8 cellular contexts compared by ENCODE assay signal in genomic region chr16:2912330-2913199, GRCh38. TPM values are rescaled to one million over a fixed set of nuclear protein-coding genes. Genes with fewer than 3 reads are reported as not detected.
DNase-seq lines count a peak whose midpoint lies in the region; ATAC-seq and TF ChIP-seq lines count a peak whose summit lies in the region.

No MANE protein-coding gene starts in this region.

- H3K27ac ChIP-seq in AG04450 (ENCODE audit: low read depth, low read length) (peak overlapping the region; percentile 91), HUES6 (ENCODE audit: low read depth, low read length) (no peak overlapping the region)

- peaks cover 6% of the 10 kb centered on the region; the same call in 1 of the 2 replicates for H3K4me1 ChIP-seq in HUES6 (ENCODE audit: control insufficient read depth, insufficient read depth, low read length)

- peaks cover 9% of the 10 kb centered on the region for H3K36me3 ChIP-seq in HUES6 (ENCODE audit: control insufficient read depth, insufficient read depth, low read length)

- peak overlapping the region; percentile 81 for H3K4me3 Mint-ChIP-seq in activated CD4-positive, alpha-beta T cell treated with anti-CD3 and anti-CD28 coated beads for 36 hours

- H3K36me3 Mint-ChIP-seq in activated CD4-positive, alpha-beta T cell treated with anti-CD3 and anti-CD28 coated beads for 36 hours (ENCODE audit: low read depth): peaks cover 8% of the 10 kb centered on the region

- peak overlapping the region; percentile 64 for H3K27ac Mint-ChIP-seq in activated CD4-positive, alpha-beta T cell treated with anti-CD3 and anti-CD28 coated beads for 36 hours

- peak; percentile 17 for ATAC-seq in GM19324 (IDR thresholded peaks at IDR 0.05; ENCODE audit: low FRiP score, unreplicated experiment)
- ATAC-seq in activated CD4-positive, alpha-beta T cell treated with anti-CD3 and anti-CD28 coated beads for 36 hours: peak; percentile 23

- peaks cover 27% of the 10 kb centered on the region for H3K4me1 Mint-ChIP-seq in activated CD4-positive, alpha-beta T cell treated with anti-CD3 and anti-CD28 coated beads for 36 hours

- H3K27me3 ChIP-seq in AG04450 (ENCODE audit: control insufficient read depth, insufficient read depth, low read length) (no peaks in the 10 kb centered on the region), HUES6 (ENCODE audit: control insufficient read depth, insufficient read depth, low read length) (peaks cover 10% of the 10 kb centered on the region)

- H3K9me3 ChIP-seq in AG04450 (ENCODE audit: control insufficient read depth, insufficient read depth, low read length): no peaks in the 10 kb centered on the region
- no peaks in the 10 kb centered on the region for H3K9me3 ChIP-seq in HUES6 (ENCODE audit: control insufficient read depth, insufficient read depth, low read depth, low read length)

- CTCF ChIA-PET in AG04450 (lab: Charles Lee): interaction anchor here (1.2 to 3.2 kb wide), 4 partner anchors 8 to 74 kb away, joined by 4 to 12 read pairs (median 8); no protein-coding TSS in a partner anchor
- CTCF ChIA-PET in activated CD4-positive, alpha-beta T cell treated with anti-CD3 and anti-CD28 coated beads for 36 hours (lab: Charles Lee): interaction anchor here (1.0 to 2.2 kb wide), 13 partner anchors 8 to 73 kb away, joined by 3 to 14 read pairs (median 5); partner anchors contain the start of gene FLYWCH2

- intact Hi-C loops in activated CD4-positive, alpha-beta T cell treated with anti-CD3 and anti-CD28 coated beads for 36 hours (cut with DNase I, micrococcal nuclease): loop anchor here in 1 of 2 experiments (10.0 kb wide), 1 partner anchor 192 kb away; no protein-coding TSS in a partner anchor

- H3K27me3 Mint-ChIP-seq in activated CD4-positive, alpha-beta T cell treated with anti-CD3 and anti-CD28 coated beads for 36 hours: no peaks in the 10 kb centered on the region

- POLR2A ChIA-PET in AG04450 (lab: Yijun Ruan, JAX): interaction anchor here (1.0 to 2.3 kb wide), 2 partner anchors 10 to 29 kb away, joined by 4 to 14 read pairs; partner anchors contain the start of gene FLYWCH2
- POLR2A ChIA-PET in activated CD4-positive, alpha-beta T cell treated with anti-CD3 and anti-CD28 coated beads for 36 hours (lab: Charles Lee): interaction anchor here (0.6 to 2.8 kb wide), 3 partner anchors 30 to 165 kb away, joined by 3 to 13 read pairs (median 6); partner anchors contain the start of gene FLYWCH2

- DNase-seq in AG04450 (ENCODE audit: low read depth, low spot score) (peak; percentile 34), ecto neural progenitor cell (ENCODE audit: low spot score) (peak; percentile 64), lung microvascular endothelial cell (ENCODE audit: low read depth in 2 of 2) (peak; percentile 61 to 68), NCI-H1048 (lab: John Stamatoyannopoulos, UW) (no peak)
- peak; percentile 52 for DNase-seq in activated CD4-positive, alpha-beta T cell treated with anti-CD3 and anti-CD28 coated beads for 36 hours
- DNase-seq in stimulated activated naive CD4-positive, alpha-beta T cell treated with Interleukin-2 at 50 U/mL for 16 hours (lab: John Stamatoyannopoulos, UW): peak; percentile 17

- TF ChIP-seq CTCF in AG04450 (IDR thresholded peaks at IDR 0.05; ENCODE audit: low read depth, low read length): no peak

- H3K9me3 Mint-ChIP-seq in activated CD4-positive, alpha-beta T cell treated with anti-CD3 and anti-CD28 coated beads for 36 hours (ENCODE audit: low read depth): no peaks in the 10 kb centered on the region

- peak overlapping the region; percentile 62 for H3K9ac ChIP-seq in HUES6 (ENCODE audit: low read length)

- H3K4me3 ChIP-seq in AG04450 (ENCODE audit: low read depth, low read length) (peak overlapping the region; percentile 91), HUES6 (ENCODE audit: low read depth, low read length) (peak overlapping the region; percentile 72)

RNA-seq across cellular contexts. Expression of gene FLYWCH1, which starts 0.8 kb away (rescaled TPM):
- polyA plus RNA-seq in AG04450 (2011; rRNA removed): 15.1 and 19.8 TPM in 2 replicates
- 14.2 and 17.9 TPM in 2 replicates for polyA minus RNA-seq in AG04450 (2011; rRNA and poly(A)+ RNA removed)
- 10 to 100 TPM; 26.6 to 37.9 TPM for total RNA-seq in activated CD4-positive, alpha-beta T cell treated with anti-CD3 and anti-CD28 coated beads for 36 hours
- total RNA-seq in lung microvascular endothelial cell: 17.7 and 17.9 TPM in 2 replicates

RNA-seq across cellular contexts. Expression of gene FLYWCH2, which starts 29.6 kb away (rescaled TPM):
- 22.4 and 37.5 TPM in 2 replicates for polyA plus RNA-seq in AG04450 (2011; rRNA removed)
- 5.9 and 8.5 TPM in 2 replicates for polyA minus RNA-seq in AG04450 (2011; rRNA and poly(A)+ RNA removed)
- total RNA-seq in activated CD4-positive, alpha-beta T cell treated with anti-CD3 and anti-CD28 coated beads for 36 hours: 10 to 100 TPM; 16.8 to 17.3 TPM
- 28.3 and 32.1 TPM in 2 replicates for total RNA-seq in lung microvascular endothelial cell

RNA-seq across cellular contexts. Expression of gene KREMEN2, which starts 51.5 kb away (rescaled TPM):
- polyA plus RNA-seq in AG04450 (2011; rRNA removed): 0.04 TPM in 1 of 2 replicates, not detected in the other
- polyA minus RNA-seq in AG04450 (2011; rRNA and poly(A)+ RNA removed): not detected in 2 replicates
- not detected for total RNA-seq in activated CD4-positive, alpha-beta T cell treated with anti-CD3 and anti-CD28 coated beads for 36 hours
- total RNA-seq in lung microvascular endothelial cell: not detected in 2 replicates

RNA-seq across cellular contexts. Expression of gene PRSS22, which starts 54.6 kb away (rescaled TPM):
- 0.11 and 0.17 TPM in 2 replicates for polyA plus RNA-seq in AG04450 (2011; rRNA removed)
- polyA minus RNA-seq in AG04450 (2011; rRNA and poly(A)+ RNA removed): not detected in 2 replicates
- not detected for total RNA-seq in activated CD4-positive, alpha-beta T cell treated with anti-CD3 and anti-CD28 coated beads for 36 hours
- total RNA-seq in lung microvascular endothelial cell: not detected in 2 replicates

RNA-seq across cellular contexts. Expression of gene PAQR4, which starts 56.6 kb away (rescaled TPM):
- 1.2 and 1.9 TPM in 2 replicates for polyA plus RNA-seq in AG04450 (2011; rRNA removed)
- polyA minus RNA-seq in AG04450 (2011; rRNA and poly(A)+ RNA removed): 1.5 and 1.7 TPM in 2 replicates
- total RNA-seq in activated CD4-positive, alpha-beta T cell treated with anti-CD3 and anti-CD28 coated beads for 36 hours: 10 to 100 TPM; 28.7 to 31.2 TPM
- total RNA-seq in lung microvascular endothelial cell: 2.6 and 4.1 TPM in 2 replicates
